Comparison of ENCODE assay signal across 8 cellular contexts in the genomic region with DNA sequence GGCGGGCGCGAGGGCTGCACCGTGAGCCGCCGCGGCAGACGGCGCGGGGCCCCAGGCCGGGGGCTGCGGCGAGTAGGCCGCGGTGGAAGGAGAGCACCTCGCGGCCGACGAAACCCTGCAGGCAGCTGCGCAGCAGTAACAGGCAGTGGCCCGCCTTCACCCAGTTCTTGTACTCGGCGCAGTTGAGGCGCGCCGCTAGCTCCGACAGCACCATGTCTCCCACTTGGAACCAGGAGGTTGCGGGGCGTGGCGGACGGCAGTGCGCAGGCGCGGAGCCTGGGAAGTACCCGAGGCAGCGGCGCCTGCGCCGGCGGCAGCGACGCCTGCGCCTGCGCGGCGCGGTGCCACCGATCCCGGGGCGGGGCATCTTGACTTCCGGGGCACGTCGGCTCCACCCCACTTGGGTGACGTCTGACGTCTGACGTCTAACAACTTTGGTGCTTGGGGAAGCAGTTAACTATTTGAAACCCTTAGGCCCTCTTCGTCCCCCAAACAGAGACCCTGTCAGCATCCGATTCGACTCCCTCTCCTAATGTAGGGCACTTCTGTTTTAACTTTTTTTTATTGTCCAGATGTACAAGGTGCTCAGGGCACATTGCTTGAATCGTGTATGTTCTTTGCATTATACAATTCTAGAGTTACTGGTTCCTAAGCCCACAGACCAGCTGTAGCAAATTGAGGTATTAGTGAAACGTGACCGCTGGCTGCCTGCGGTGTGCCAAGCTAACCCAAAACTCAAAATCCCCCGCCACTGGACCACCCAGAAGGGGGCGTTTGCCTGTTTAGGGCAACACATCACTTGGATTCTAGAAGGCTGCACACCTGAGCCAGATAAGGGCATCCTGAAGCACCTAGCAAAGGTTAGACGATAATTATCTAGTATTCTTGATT. TPM values are rescaled to one million over a fixed set of nuclear protein-coding genes. Genes with fewer than 3 reads are reported as not detected.
DNase-seq lines count a peak whose midpoint lies in the region; ATAC-seq and TF ChIP-seq lines count a peak whose summit lies in the region.

A gene with protein sequence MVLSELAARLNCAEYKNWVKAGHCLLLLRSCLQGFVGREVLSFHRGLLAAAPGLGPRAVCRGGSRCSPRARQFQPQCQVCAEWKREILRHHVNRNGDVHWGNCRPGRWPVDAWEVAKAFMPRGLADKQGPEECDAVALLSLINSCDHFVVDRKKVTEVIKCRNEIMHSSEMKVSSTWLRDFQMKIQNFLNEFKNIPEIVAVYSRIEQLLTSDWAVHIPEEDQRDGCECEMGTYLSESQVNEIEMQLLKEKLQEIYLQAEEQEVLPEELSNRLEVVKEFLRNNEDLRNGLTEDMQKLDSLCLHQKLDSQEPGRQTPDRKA (minus strand): TSS at position 255 of the 891 bp plus-strand sequence. CDS start 41 bp downstream, at position 214.

- no peaks in the 10 kb centered on the region for H3K27me3 ChIP-seq in kidney epithelial cell (ENCODE audit: control insufficient read depth, insufficient read depth, low read length)

- peak within 1 kb of the TSS; percentile 79 for H3K4me3 ChIP-seq in kidney epithelial cell (ENCODE audit: low read depth, low read length)

- DNase-seq in Ammon's horn (ENCODE audit: low spot score) (peak; percentile 84), NCI-H460 (ENCODE audit: extremely low read depth, low read depth) (peak; percentile 89), cerebellar nuclear complex (lab: John Stamatoyannopoulos, UW) (peak; percentile 25 to 43), kidney epithelial cell (ENCODE audit: low read depth) (peak; percentile 54)
- peak; percentile 99 for DNase-seq in activated CD4-positive, CD25-positive, alpha-beta regulatory T cell treated with anti-CD3 and anti-CD28 coated beads, Interleukin-2, amount 50 U/mL, for 72 hours
- DNase-seq in stimulated activated CD4-positive, alpha-beta T cell treated with anti-CD3 and anti-CD28 coated beads, Interleukin-15, amount 100 ng/mL, for 48 hours (ENCODE audit: low read depth in 2 of 2) = peak; percentile 82 to 95

- ATAC-seq in HG03432 (IDR thresholded peaks at IDR 0.05; ENCODE audit: unreplicated experiment) = peak; percentile 78

- H3K36me3 ChIP-seq in kidney epithelial cell (ENCODE audit: control insufficient read depth, insufficient read depth, low read length) = no peaks in the 10 kb centered on the region

- TF ChIP-seq CTCF in kidney epithelial cell (IDR thresholded peaks at IDR 0.05; ENCODE audit: insufficient read depth, low read length, poor library complexity, severe bottlenecking) = no peak

- TF ChIP-seq POLR2A in GM19099 (IDR thresholded peaks at IDR 0.05; ENCODE audit: extremely low read depth, insufficient read length, low read depth) = peak; percentile 81

RNA-seq across cellular contexts. Expression of the gene that starts here (rescaled TPM):
- total RNA-seq in NCI-H460 (2014; rRNA removed; shearing (Covaris generic)) = 20.0 and 23.3 TPM in 2 replicates
- 16.8 and 20.1 TPM in 2 replicates for polyA plus RNA-seq in NCI-H460 (2014; cell fraction: nucleus; rRNA removed)
- total RNA-seq in kidney epithelial cell = 21.4 and 23.2 TPM in 2 replicates

Comparison
In these comparisons a context has a peak if more than half of its experiments do, and no peak if none do; other contexts are left out.
1. Peak in every context shown above with its lines: DNase-seq, ATAC-seq and H3K4me3 ChIP-seq.
2. DNase-seq: peak in every context shown above with its lines; median percentile 99 in activated CD4-positive, CD25-positive, alpha-beta regulatory T cell treated with anti-CD3 and anti-CD28 coated beads, Interleukin-2, amount 50 U/mL, for 72 hours; 89 in NCI-H460; 88 in stimulated activated CD4-positive, alpha-beta T cell treated with anti-CD3 and anti-CD28 coated beads, Interleukin-15, amount 100 ng/mL, for 48 hours; 84 in Ammon's horn; 54 in kidney epithelial cell; 34 in cerebellar nuclear complex.